In the genomic region with DNA sequence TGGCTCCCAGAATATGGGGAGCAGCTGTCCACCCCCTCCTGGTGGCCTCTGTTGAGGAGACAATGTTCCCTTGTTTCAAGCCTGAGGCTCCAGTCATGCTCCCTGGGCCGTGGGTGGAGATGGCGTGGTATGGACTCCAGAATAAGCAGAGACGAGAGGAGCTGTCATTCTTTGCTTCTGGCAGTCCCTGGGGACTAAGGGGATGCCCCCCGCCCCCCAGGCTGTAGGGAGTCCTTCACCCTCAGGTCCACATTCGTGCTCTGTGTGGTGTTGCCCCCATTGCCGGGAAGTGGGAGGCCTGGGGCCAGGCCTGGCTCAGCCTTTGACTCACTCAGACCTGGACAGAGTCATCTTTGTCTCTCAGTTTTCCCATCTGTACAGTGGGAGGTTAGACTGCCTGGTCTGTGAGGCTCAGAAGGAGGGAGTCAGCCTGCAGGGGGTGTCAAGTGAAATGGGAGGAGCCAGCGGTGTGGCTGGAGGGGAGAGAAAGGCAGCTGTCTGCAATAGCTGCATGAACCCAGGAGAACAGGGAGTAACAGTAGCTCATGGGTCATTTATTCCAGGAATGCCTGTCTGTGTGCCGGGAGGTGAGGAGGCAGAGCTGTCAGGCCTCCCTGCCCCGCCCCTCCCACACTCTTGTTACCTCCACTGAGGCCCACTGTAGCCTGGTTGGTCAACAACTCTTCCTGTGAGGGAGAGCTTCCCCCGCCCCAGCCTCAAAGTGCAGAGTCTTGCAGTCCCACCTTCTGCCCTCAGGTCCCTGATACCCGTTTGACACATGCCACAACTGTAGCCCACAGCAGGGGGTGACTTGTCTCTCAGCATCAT, we compare ENCODE assay signal across 2 cellular contexts.
TF ChIP-seq lines count a peak whose summit lies in the region.

No MANE protein-coding gene starts in this region.

TF ChIP-seq in HepG2, 621 proteins besides CTCF, POLR2A, EP300 and RAD21 (continues in another document):
- TF ChIP-seq ZNF121 (CRISPR knock-in tag; IDR thresholded peaks at IDR 0.05) (0 out of 2 replicates have a peak, but pooled peaks have one; percentile 16), MEIS2 (CRISPR knock-in tag; IDR thresholded peaks at IDR 0.05) (peak; percentile 87), RFX3 (CRISPR knock-in tag; IDR thresholded peaks at IDR 0.05) (no peak), ZKSCAN8 (CRISPR knock-in tag; IDR thresholded peaks at IDR 0.05; ENCODE audit: borderline replicate concordance) (no peak; the same call in 1 of the 2 replicates), MXI1 (IDR thresholded peaks at IDR 0.05; ENCODE audit: borderline replicate concordance, low read depth, low read length) (peak; percentile 75; the same call in 1 of the 3 replicates), DPF2 (CRISPR knock-in tag; IDR thresholded peaks at IDR 0.05; ENCODE audit: borderline replicate concordance, low read depth) (0 out of 2 replicates have a peak, but pooled peaks have one; percentile 32)
- TF ChIP-seq, protein P1, sequence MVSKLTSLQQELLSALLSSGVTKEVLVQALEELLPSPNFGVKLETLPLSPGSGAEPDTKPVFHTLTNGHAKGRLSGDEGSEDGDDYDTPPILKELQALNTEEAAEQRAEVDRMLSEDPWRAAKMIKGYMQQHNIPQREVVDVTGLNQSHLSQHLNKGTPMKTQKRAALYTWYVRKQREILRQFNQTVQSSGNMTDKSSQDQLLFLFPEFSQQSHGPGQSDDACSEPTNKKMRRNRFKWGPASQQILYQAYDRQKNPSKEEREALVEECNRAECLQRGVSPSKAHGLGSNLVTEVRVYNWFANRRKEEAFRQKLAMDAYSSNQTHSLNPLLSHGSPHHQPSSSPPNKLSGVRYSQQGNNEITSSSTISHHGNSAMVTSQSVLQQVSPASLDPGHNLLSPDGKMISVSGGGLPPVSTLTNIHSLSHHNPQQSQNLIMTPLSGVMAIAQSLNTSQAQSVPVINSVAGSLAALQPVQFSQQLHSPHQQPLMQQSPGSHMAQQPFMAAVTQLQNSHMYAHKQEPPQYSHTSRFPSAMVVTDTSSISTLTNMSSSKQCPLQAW (CRISPR knock-in tag; IDR thresholded peaks at IDR 0.05): peak; percentile 76; the same call in 1 of the 2 replicates
- TF ChIP-seq, protein P2, sequence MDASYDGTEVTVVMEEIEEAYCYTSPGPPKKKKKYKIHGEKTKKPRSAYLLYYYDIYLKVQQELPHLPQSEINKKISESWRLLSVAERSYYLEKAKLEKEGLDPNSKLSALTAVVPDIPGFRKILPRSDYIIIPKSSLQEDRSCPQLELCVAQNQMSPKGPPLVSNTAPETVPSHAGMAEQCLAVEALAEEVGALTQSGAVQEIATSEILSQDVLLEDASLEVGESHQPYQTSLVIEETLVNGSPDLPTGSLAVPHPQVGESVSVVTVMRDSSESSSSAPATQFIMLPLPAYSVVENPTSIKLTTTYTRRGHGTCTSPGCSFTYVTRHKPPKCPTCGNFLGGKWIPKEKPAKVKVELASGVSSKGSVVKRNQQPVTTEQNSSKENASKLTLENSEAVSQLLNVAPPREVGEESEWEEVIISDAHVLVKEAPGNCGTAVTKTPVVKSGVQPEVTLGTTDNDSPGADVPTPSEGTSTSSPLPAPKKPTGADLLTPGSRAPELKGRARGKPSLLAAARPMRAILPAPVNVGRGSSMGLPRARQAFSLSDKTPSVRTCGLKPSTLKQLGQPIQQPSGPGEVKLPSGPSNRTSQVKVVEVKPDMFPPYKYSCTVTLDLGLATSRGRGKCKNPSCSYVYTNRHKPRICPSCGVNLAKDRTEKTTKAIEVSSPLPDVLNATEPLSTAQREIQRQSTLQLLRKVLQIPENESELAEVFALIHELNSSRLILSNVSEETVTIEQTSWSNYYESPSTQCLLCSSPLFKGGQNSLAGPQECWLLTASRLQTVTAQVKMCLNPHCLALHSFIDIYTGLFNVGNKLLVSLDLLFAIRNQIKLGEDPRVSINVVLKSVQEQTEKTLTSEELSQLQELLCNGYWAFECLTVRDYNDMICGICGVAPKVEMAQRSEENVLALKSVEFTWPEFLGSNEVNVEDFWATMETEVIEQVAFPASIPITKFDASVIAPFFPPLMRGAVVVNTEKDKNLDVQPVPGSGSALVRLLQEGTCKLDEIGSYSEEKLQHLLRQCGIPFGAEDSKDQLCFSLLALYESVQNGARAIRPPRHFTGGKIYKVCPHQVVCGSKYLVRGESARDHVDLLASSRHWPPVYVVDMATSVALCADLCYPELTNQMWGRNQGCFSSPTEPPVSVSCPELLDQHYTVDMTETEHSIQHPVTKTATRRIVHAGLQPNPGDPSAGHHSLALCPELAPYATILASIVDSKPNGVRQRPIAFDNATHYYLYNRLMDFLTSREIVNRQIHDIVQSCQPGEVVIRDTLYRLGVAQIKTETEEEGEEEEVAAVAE (CRISPR knock-in tag; IDR thresholded peaks at IDR 0.05; ENCODE audit: borderline replicate concordance): peak; percentile 51; the same call in 1 of the 2 replicates
- TF ChIP-seq, protein P3, sequence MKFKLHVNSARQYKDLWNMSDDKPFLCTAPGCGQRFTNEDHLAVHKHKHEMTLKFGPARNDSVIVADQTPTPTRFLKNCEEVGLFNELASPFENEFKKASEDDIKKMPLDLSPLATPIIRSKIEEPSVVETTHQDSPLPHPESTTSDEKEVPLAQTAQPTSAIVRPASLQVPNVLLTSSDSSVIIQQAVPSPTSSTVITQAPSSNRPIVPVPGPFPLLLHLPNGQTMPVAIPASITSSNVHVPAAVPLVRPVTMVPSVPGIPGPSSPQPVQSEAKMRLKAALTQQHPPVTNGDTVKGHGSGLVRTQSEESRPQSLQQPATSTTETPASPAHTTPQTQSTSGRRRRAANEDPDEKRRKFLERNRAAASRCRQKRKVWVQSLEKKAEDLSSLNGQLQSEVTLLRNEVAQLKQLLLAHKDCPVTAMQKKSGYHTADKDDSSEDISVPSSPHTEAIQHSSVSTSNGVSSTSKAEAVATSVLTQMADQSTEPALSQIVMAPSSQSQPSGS (CRISPR knock-in tag; IDR thresholded peaks at IDR 0.05): peak; percentile 68; the same call in 1 of the 2 replicates

TF ChIP-seq in GM12878, 131 proteins besides CTCF, POLR2A, EP300 and RAD21:
- 0 out of 2 replicates have a peak, but pooled peaks have one; percentile 43 for TF ChIP-seq RCOR1 (conservative IDR thresholded peaks at IDR 0.05; ENCODE audit: low read depth, low read length)
- no peak for TF ChIP-seq SMAD5 (IDR thresholded peaks at IDR 0.05; ENCODE audit: low read depth)
- 0 out of 2 replicates have a peak, but pooled peaks have one; percentile 32 for TF ChIP-seq BCL11A (IDR thresholded peaks at IDR 0.05; ENCODE audit: low read depth, low read length)
- no peak for TF ChIP-seq EZH2 (IDR thresholded peaks at IDR 0.05; ENCODE audit: borderline replicate concordance, control insufficient read depth, low read depth, low read length)
- TF ChIP-seq SMARCA5 (IDR thresholded peaks at IDR 0.05): peak; percentile 85
- no peak for TF ChIP-seq ZNF207 (IDR thresholded peaks at IDR 0.05; ENCODE audit: borderline replicate concordance)
- TF ChIP-seq, protein P4, sequence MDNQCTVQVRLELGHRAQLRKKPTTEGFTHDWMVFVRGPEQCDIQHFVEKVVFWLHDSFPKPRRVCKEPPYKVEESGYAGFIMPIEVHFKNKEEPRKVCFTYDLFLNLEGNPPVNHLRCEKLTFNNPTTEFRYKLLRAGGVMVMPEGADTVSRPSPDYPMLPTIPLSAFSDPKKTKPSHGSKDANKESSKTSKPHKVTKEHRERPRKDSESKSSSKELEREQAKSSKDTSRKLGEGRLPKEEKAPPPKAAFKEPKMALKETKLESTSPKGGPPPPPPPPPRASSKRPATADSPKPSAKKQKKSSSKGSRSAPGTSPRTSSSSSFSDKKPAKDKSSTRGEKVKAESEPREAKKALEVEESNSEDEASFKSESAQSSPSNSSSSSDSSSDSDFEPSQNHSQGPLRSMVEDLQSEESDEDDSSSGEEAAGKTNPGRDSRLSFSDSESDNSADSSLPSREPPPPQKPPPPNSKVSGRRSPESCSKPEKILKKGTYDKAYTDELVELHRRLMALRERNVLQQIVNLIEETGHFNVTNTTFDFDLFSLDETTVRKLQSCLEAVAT (IDR thresholded peaks at IDR 0.05): 0 out of 2 replicates have a peak, but pooled peaks have one; percentile 6
- TF ChIP-seq, protein P5, sequence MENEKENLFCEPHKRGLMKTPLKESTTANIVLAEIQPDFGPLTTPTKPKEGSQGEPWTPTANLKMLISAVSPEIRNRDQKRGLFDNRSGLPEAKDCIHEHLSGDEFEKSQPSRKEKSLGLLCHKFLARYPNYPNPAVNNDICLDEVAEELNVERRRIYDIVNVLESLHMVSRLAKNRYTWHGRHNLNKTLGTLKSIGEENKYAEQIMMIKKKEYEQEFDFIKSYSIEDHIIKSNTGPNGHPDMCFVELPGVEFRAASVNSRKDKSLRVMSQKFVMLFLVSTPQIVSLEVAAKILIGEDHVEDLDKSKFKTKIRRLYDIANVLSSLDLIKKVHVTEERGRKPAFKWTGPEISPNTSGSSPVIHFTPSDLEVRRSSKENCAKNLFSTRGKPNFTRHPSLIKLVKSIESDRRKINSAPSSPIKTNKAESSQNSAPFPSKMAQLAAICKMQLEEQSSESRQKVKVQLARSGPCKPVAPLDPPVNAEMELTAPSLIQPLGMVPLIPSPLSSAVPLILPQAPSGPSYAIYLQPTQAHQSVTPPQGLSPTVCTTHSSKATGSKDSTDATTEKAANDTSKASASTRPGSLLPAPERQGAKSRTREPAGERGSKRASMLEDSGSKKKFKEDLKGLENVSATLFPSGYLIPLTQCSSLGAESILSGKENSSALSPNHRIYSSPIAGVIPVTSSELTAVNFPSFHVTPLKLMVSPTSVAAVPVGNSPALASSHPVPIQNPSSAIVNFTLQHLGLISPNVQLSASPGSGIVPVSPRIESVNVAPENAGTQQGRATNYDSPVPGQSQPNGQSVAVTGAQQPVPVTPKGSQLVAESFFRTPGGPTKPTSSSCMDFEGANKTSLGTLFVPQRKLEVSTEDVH (IDR thresholded peaks at IDR 0.05; ENCODE audit: low read depth, partially characterized antibody): no peak
- TF ChIP-seq MEF2B (IDR thresholded peaks at IDR 0.05; ENCODE audit: partially characterized antibody, poor library complexity, severe bottlenecking): peak; percentile 96
- peak; percentile 28; the same call in 1 of the 2 replicates for TF ChIP-seq RB1 (IDR thresholded peaks at IDR 0.05; ENCODE audit: borderline replicate concordance)
- peak in 1 of 2 experiments; percentile 17; a peak in 1 of 4 replicates for TF ChIP-seq ETV6 (conservative IDR thresholded peaks at IDR 0.05 in 1 of 2, IDR thresholded peaks at IDR 0.05 in 1 of 2; ENCODE audit: borderline replicate concordance in 1 of 2, low read depth in 1 of 2)
- TF ChIP-seq MXI1 (IDR thresholded peaks at IDR 0.05; ENCODE audit: low read depth, low read length): no peak
- peak; percentile 17; the same call in 1 of the 2 replicates for TF ChIP-seq DPF2 (IDR thresholded peaks at IDR 0.05)
- TF ChIP-seq LARP7 (IDR thresholded peaks at IDR 0.05): no peak
- no peak for TF ChIP-seq RBBP5 (conservative IDR thresholded peaks at IDR 0.05)
- peak in 1 of 2 experiments; percentile 6; a peak in 2 of 4 replicates for TF ChIP-seq IKZF2 (IDR thresholded peaks at IDR 0.05)
- no peak for TF ChIP-seq STAT3 (IDR thresholded peaks at IDR 0.05; ENCODE audit: low read depth, low read length)
- peak; percentile 42; the same call in 1 of the 2 replicates for TF ChIP-seq IKZF1 (conservative IDR thresholded peaks at IDR 0.05)
- TF ChIP-seq GATAD2B (conservative IDR thresholded peaks at IDR 0.05; ENCODE audit: low read depth): peak; percentile 69
- TF ChIP-seq CHD2 (IDR thresholded peaks at IDR 0.05; ENCODE audit: borderline replicate concordance, low read depth, low read length): 0 out of 2 replicates have a peak, but pooled peaks have one; percentile 31
- TF ChIP-seq ZNF217 (IDR thresholded peaks at IDR 0.05): 0 out of 2 replicates have a peak, but pooled peaks have one; percentile 61
- 0 out of 2 replicates have a peak, but pooled peaks have one; percentile 46 for TF ChIP-seq SIN3A (IDR thresholded peaks at IDR 0.05; ENCODE audit: low read depth, low read length)
- no peak for TF ChIP-seq RAD51 (IDR thresholded peaks at IDR 0.05)
- TF ChIP-seq, protein P6, sequence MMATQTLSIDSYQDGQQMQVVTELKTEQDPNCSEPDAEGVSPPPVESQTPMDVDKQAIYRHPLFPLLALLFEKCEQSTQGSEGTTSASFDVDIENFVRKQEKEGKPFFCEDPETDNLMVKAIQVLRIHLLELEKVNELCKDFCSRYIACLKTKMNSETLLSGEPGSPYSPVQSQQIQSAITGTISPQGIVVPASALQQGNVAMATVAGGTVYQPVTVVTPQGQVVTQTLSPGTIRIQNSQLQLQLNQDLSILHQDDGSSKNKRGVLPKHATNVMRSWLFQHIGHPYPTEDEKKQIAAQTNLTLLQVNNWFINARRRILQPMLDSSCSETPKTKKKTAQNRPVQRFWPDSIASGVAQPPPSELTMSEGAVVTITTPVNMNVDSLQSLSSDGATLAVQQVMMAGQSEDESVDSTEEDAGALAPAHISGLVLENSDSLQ (IDR thresholded peaks at IDR 0.05): peak; percentile 78
- no peak for TF ChIP-seq BRCA1 (IDR thresholded peaks at IDR 0.05; ENCODE audit: low read depth, low read length)
